Comparison of ENCODE assay signal across 16 cellular contexts in genomic region chr1:53271446-53272090, GRCh38. TPM values are rescaled to one million over a fixed set of nuclear protein-coding genes. Genes with fewer than 3 reads are reported as not detected.
DNase-seq lines count a peak whose midpoint lies in the region; ATAC-seq and TF ChIP-seq lines count a peak whose summit lies in the region.
"Had no signal": no experiment of that assay in that cellular context is flagged by ENCODE, and none has a peak within 500 bp of the region (broad histone marks: within the 10 kb centered on the region; RNA-seq: fewer than 3 reads in every experiment).

No MANE protein-coding gene starts in this region.

- no peaks in the 10 kb centered on the region for H3K36me3 ChIP-seq in right lobe of liver

- no peak overlapping the region for H3K27ac ChIP-seq in right lobe of liver
- H3K27ac ChIP-seq: HL-60 had no signal

- no peak overlapping the region for H3K4me3 ChIP-seq in right lobe of liver
- H3K4me3 ChIP-seq: GM23338 had no signal

- TF ChIP-seq CTCF in natural killer cell (IDR thresholded peaks at IDR 0.05), result no peak
- no peak for TF ChIP-seq CTCF in right lobe of liver (IDR thresholded peaks at IDR 0.05)

- H3K9me3 ChIP-seq in right lobe of liver, result no peaks in the 10 kb centered on the region

- no peak for TF ChIP-seq POLR2A in right lobe of liver (IDR thresholded peaks at IDR 0.05)

- H3K4me1 Mint-ChIP-seq in natural killer cell treated with Interleukin-12 subunit alpha and Interleukin-12 subunit beta and Interleukin-15 and Interleukin-18, amount 100 ng/mL, for 72 hours (ENCODE audit: low read depth in 2 of 2), result peaks cover 0 to 5% of the 10 kb centered on the region in 2 donors
- no peaks in the 10 kb centered on the region for H3K4me1 Mint-ChIP-seq in natural killer cell
- H3K4me1 Mint-ChIP-seq in stimulated activated effector memory CD8-positive, alpha-beta T cell treated with anti-CD3 and anti-CD28 coated beads, Interleukin-12 subunit alpha, Interleukin-12 subunit beta, amount 100 ng/mL, for 72 hours, result peaks cover 13% of the 10 kb centered on the region
- H3K4me1 Mint-ChIP-seq: GM23338 had no signal

- ATAC-seq in natural killer cell treated with Interleukin-12 subunit alpha and Interleukin-12 subunit beta and Interleukin-15 and Interleukin-18, amount 100 ng/mL, for 72 hours, result no peak
- no peak for ATAC-seq in natural killer cell
- no peak for ATAC-seq in stimulated activated effector memory CD8-positive, alpha-beta T cell treated with anti-CD3 and anti-CD28 coated beads, Interleukin-12 subunit alpha, Interleukin-12 subunit beta, amount 100 ng/mL, for 72 hours
- no peak for ATAC-seq in right lobe of liver
- ATAC-seq: GM23338 had no signal

- no peaks in the 10 kb centered on the region for H3K9me3 Mint-ChIP-seq in natural killer cell treated with Interleukin-12 subunit alpha and Interleukin-12 subunit beta and Interleukin-15 and Interleukin-18, amount 100 ng/mL, for 72 hours
- H3K9me3 Mint-ChIP-seq in natural killer cell, result no peaks in the 10 kb centered on the region
- H3K9me3 Mint-ChIP-seq in stimulated activated effector memory CD8-positive, alpha-beta T cell treated with anti-CD3 and anti-CD28 coated beads, Interleukin-12 subunit alpha, Interleukin-12 subunit beta, amount 100 ng/mL, for 72 hours, result no peaks in the 10 kb centered on the region
- H3K9me3 Mint-ChIP-seq: CD4-positive, alpha-beta T cell; GM23338 had no signal

- H3K4me3 Mint-ChIP-seq in natural killer cell treated with Interleukin-12 subunit alpha and Interleukin-12 subunit beta and Interleukin-15 and Interleukin-18, amount 100 ng/mL, for 72 hours, result no peak overlapping the region
- H3K4me3 Mint-ChIP-seq in natural killer cell, result no peak overlapping the region
- H3K4me3 Mint-ChIP-seq in stimulated activated effector memory CD8-positive, alpha-beta T cell treated with anti-CD3 and anti-CD28 coated beads, Interleukin-12 subunit alpha, Interleukin-12 subunit beta, amount 100 ng/mL, for 72 hours, result no peak overlapping the region
- H3K4me3 Mint-ChIP-seq: B cell; CD4-positive, alpha-beta T cell; GM23338 had no signal

- no peaks in the 10 kb centered on the region for H3K4me1 ChIP-seq in right lobe of liver

- H3K27me3 Mint-ChIP-seq in natural killer cell treated with Interleukin-12 subunit alpha and Interleukin-12 subunit beta and Interleukin-15 and Interleukin-18, amount 100 ng/mL, for 72 hours, result no peaks in the 10 kb centered on the region
- H3K27me3 Mint-ChIP-seq in natural killer cell (ENCODE audit: low read depth in 2 of 2), result no peaks in the 10 kb centered on the region
- H3K27me3 Mint-ChIP-seq: B cell; CD4-positive, alpha-beta T cell had no signal

- H3K27me3 ChIP-seq in right lobe of liver, result no peaks in the 10 kb centered on the region

- H3K36me3 Mint-ChIP-seq in natural killer cell treated with Interleukin-12 subunit alpha and Interleukin-12 subunit beta and Interleukin-15 and Interleukin-18, amount 100 ng/mL, for 72 hours, result peaks cover 5% of the 10 kb centered on the region
- peaks cover 7% of the 10 kb centered on the region for H3K36me3 Mint-ChIP-seq in natural killer cell
- H3K36me3 Mint-ChIP-seq in stimulated activated effector memory CD8-positive, alpha-beta T cell treated with anti-CD3 and anti-CD28 coated beads, Interleukin-12 subunit alpha, Interleukin-12 subunit beta, amount 100 ng/mL, for 72 hours, result peaks cover 85% of the 10 kb centered on the region

- WGBS in right lobe of liver (ENCODE audit: insufficient coverage, low coverage, low lambda C conversion rate, missing lambda C conversion rate), result no CpG with 5 or more reads among the region's 5 CpGs

- intact Hi-C loops in natural killer cell (cut with micrococcal nuclease) (no loop called here), right lobe of liver (cut with DNase I) (no loop called here)

- peak; percentile 58 for DNase-seq in activated effector memory CD4-positive, alpha-beta T cell treated with anti-CD3 and anti-CD28 coated beads, Interleukin-2, amount 50 U/mL, for 16 hours
- DNase-seq in activated effector memory CD4-positive, alpha-beta T cell treated with Interleukin-2 at 50 U/mL for 16 hours, result no peak
- peak; percentile 54 for DNase-seq in natural killer cell treated with Interleukin-12 subunit alpha and Interleukin-12 subunit beta and Interleukin-15 and Interleukin-18, amount 100 ng/mL, for 72 hours (ENCODE audit: low spot score)
- DNase-seq in natural killer cell (no peak), mesenteric fat pad (ENCODE audit: low spot score) (peak; percentile 77), A172 (ENCODE audit: low spot score) (no peak), right lobe of liver (no peak)
- DNase-seq in stimulated activated effector memory CD8-positive, alpha-beta T cell treated with anti-CD3 and anti-CD28 coated beads, Interleukin-12 subunit alpha, Interleukin-12 subunit beta, amount 100 ng/mL, for 72 hours (ENCODE audit: low spot score in 2 of 2), result no peak
- DNase-seq: C1 segment of cervical spinal cord, Calu3, DMS 273 treated with DMSO at 0.1 percent for 48 hours, H7 had no signal

- no peak overlapping the region for H3K27ac Mint-ChIP-seq in natural killer cell treated with Interleukin-12 subunit alpha and Interleukin-12 subunit beta and Interleukin-15 and Interleukin-18, amount 100 ng/mL, for 72 hours
- no peak overlapping the region for H3K27ac Mint-ChIP-seq in natural killer cell
- peak overlapping the region; percentile 75 for H3K27ac Mint-ChIP-seq in stimulated activated effector memory CD8-positive, alpha-beta T cell treated with anti-CD3 and anti-CD28 coated beads, Interleukin-12 subunit alpha, Interleukin-12 subunit beta, amount 100 ng/mL, for 72 hours
- H3K27ac Mint-ChIP-seq: B cell; CD4-positive, alpha-beta T cell; GM23338 had no signal

RNA-seq across cellular contexts. Expression of gene MAGOH, which starts 33.2 kb away (rescaled TPM):
- 10 to 100 TPM; 62.6 to 65.4 TPM for total RNA-seq in natural killer cell treated with Interleukin-12 subunit alpha and Interleukin-12 subunit beta and Interleukin-15 and Interleukin-18, amount 100 ng/mL, for 72 hours
- total RNA-seq in natural killer cell (10 to 100 TPM; 48.6 to 70.4 (median 69.2) TPM), mesenteric fat pad (35.7 TPM), right lobe of liver (10 to 100 TPM; 10.9 to 28.1 (median 19.4) TPM)
- 54.1 and 73.2 TPM in 2 replicates for total RNA-seq in A172 (2014; rRNA removed; shearing (Covaris generic))

RNA-seq across cellular contexts. Expression of gene CZIB, which starts 51.1 kb away (rescaled TPM):
- 10 to 100 TPM; 37.5 to 44.5 TPM for total RNA-seq in natural killer cell treated with Interleukin-12 subunit alpha and Interleukin-12 subunit beta and Interleukin-15 and Interleukin-18, amount 100 ng/mL, for 72 hours
- total RNA-seq in natural killer cell (10 to 100 TPM; 39.6 to 49.7 (median 40.5) TPM), mesenteric fat pad (48.2 TPM), right lobe of liver (10 to 100 TPM; 20.6 to 28.8 (median 24.2) TPM)
- 51.1 and 58.8 TPM in 2 replicates for total RNA-seq in A172 (2014; rRNA removed; shearing (Covaris generic))

RNA-seq across cellular contexts. Expression of gene LRP8, which starts 56.3 kb away (rescaled TPM):
- total RNA-seq in natural killer cell treated with Interleukin-12 subunit alpha and Interleukin-12 subunit beta and Interleukin-15 and Interleukin-18, amount 100 ng/mL, for 72 hours, result 100 to 1,000 TPM in 1 of 2 donors, 10 to 100 TPM in 1; 87.8 to 194 TPM
- 10 to 100 TPM; 23.2 to 27.3 (median 24.9) TPM for total RNA-seq in natural killer cell
- total RNA-seq in mesenteric fat pad, result 9.9 TPM
- 19.3 and 27.6 TPM in 2 replicates for total RNA-seq in A172 (2014; rRNA removed; shearing (Covaris generic))
- total RNA-seq in right lobe of liver, result 1 to 10 TPM in 2 of 6 experiments, under 1 TPM in 4; 0.21 to 1.2 (median 0.56) TPM

Comparison
In these comparisons a context has a peak if more than half of its experiments do, and no peak if none do; other contexts are left out.
1. DNase-seq: peak in activated effector memory CD4-positive, alpha-beta T cell treated with anti-CD3 and anti-CD28 coated beads, Interleukin-2, amount 50 U/mL, for 16 hours (single experiment), natural killer cell treated with Interleukin-12 subunit alpha and Interleukin-12 subunit beta and Interleukin-15 and Interleukin-18, amount 100 ng/mL, for 72 hours (single experiment) and mesenteric fat pad (single experiment); none in activated effector memory CD4-positive, alpha-beta T cell treated with Interleukin-2 at 50 U/mL for 16 hours (single experiment), natural killer cell (single experiment), stimulated activated effector memory CD8-positive, alpha-beta T cell treated with anti-CD3 and anti-CD28 coated beads, Interleukin-12 subunit alpha, Interleukin-12 subunit beta, amount 100 ng/mL, for 72 hours (0 of 2), A172 (single experiment) and right lobe of liver (0 of 3).